Comparison of ENCODE assay signal across 26 cellular contexts in the genomic region with DNA sequence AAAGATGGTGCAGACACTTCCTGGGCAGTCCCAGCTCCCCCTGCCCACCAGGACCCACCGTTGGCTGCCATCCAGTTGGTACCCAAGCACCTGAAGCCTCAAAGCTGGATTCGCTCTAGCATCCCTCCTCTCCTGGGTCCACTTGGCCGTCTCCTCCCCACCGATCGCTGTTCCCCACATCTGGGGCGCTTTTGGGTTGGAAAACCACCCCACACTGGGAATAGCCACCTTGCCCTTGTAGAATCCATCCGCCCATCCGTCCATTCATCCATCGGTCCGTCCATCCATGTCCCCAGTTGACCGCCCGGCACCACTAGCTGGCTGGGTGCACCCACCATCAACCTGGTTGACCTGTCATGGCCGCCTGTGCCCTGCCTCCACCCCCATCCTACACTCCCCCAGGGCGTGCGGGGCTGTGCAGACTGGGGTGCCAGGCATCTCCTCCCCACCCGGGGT. TPM values are rescaled to one million over a fixed set of nuclear protein-coding genes. Genes with fewer than 3 reads are reported as not detected.
"Had no signal": no experiment of that assay in that cellular context is flagged by ENCODE, and none has a peak within 500 bp of the region (broad histone marks: within the 10 kb centered on the region; RNA-seq: fewer than 3 reads in every experiment).

No MANE protein-coding gene starts in this region.

- H3K4me1 ChIP-seq: adrenal gland, heart left ventricle, pancreas, psoas muscle, transverse colon, uterus had no signal

- H3K9me3 Mint-ChIP-seq: activated B cell treated with CpG ODN at 0.5 μM for 24 hours; activated CD8-positive, alpha-beta T cell treated with anti-CD3 and anti-CD28 coated beads for 36 hours; activated naive CD8-positive, alpha-beta T cell treated with anti-CD3 and anti-CD28 coated beads for 36 hours; dendritic cell treated with granulocyte-macrophage colony-stimulating factor and Interleukin-4, amounts not matched to agents 40 ng/mL and 50 ng/mL, for 4 days; endodermal cell; nephron progenitor cell; T-cell had no signal

- H3K27ac Mint-ChIP-seq: activated B cell treated with CpG ODN at 0.5 μM for 24 hours; activated CD8-positive, alpha-beta T cell treated with anti-CD3 and anti-CD28 coated beads for 36 hours; activated naive CD8-positive, alpha-beta T cell treated with anti-CD3 and anti-CD28 coated beads for 36 hours; dendritic cell treated with granulocyte-macrophage colony-stimulating factor and Interleukin-4, amounts not matched to agents 40 ng/mL and 50 ng/mL, for 4 days; endodermal cell; nephron progenitor cell; T-cell had no signal

- DNase-seq: activated B cell treated with CpG ODN at 0.5 μM for 24 hours; activated CD4-positive, alpha-beta T cell treated with anti-CD3 and anti-CD28 coated beads, Interleukin-2, amount 50 U/mL, for 1 hour; activated CD8-positive, alpha-beta T cell treated with anti-CD3 and anti-CD28 coated beads for 36 hours; activated naive CD4-positive, alpha-beta T cell treated with Interleukin-2 at 50 U/mL for 16 hours; activated naive CD8-positive, alpha-beta T cell treated with anti-CD3 and anti-CD28 coated beads for 36 hours; activated T-cell treated with anti-CD3 and anti-CD28 coated beads, Interleukin-2, amount 50 U/mL, for 48 hours; brain microvascular endothelial cell; caudate nucleus; endodermal cell; foreskin fibroblast; hypothalamus; kidney glomerular epithelial cell; naive B cell; nephron progenitor cell; stimulated activated CD4-positive, alpha-beta T cell treated with anti-CD3 and anti-CD28 coated beads, Interleukin-2, amount 100 ng/mL, for 48 hours; stimulated activated naive CD4-positive, alpha-beta T cell treated with Interleukin-2 at 50 U/mL for 16 hours; T-cell; transverse colon; uterus had no signal

- H3K4me1 Mint-ChIP-seq: activated naive CD8-positive, alpha-beta T cell treated with anti-CD3 and anti-CD28 coated beads for 36 hours; endodermal cell; naive B cell; T-cell had no signal

- H3K27ac ChIP-seq: adrenal gland, brain microvascular endothelial cell, heart left ventricle, pancreas, psoas muscle, transverse colon, uterus had no signal

- H3K27me3 Mint-ChIP-seq: activated B cell treated with CpG ODN at 0.5 μM for 24 hours; activated CD8-positive, alpha-beta T cell treated with anti-CD3 and anti-CD28 coated beads for 36 hours; activated naive CD8-positive, alpha-beta T cell treated with anti-CD3 and anti-CD28 coated beads for 36 hours; naive B cell; T-cell had no signal

- H3K4me3 ChIP-seq: adrenal gland, heart left ventricle, pancreas, psoas muscle, transverse colon, uterus had no signal

- H3K4me3 Mint-ChIP-seq: activated B cell treated with CpG ODN at 0.5 μM for 24 hours; activated CD8-positive, alpha-beta T cell treated with anti-CD3 and anti-CD28 coated beads for 36 hours; activated naive CD8-positive, alpha-beta T cell treated with anti-CD3 and anti-CD28 coated beads for 36 hours; dendritic cell treated with granulocyte-macrophage colony-stimulating factor and Interleukin-4, amounts not matched to agents 40 ng/mL and 50 ng/mL, for 4 days; endodermal cell; naive B cell; nephron progenitor cell; T-cell had no signal

- ATAC-seq: activated CD8-positive, alpha-beta T cell treated with anti-CD3 and anti-CD28 coated beads for 36 hours; left lobe of liver; psoas muscle; T-cell had no signal

- H3K27me3 ChIP-seq: adrenal gland, brain microvascular endothelial cell, heart left ventricle, pancreas, transverse colon, uterus had no signal

- H3K36me3 ChIP-seq: adrenal gland, brain microvascular endothelial cell, pancreas, transverse colon, uterus had no signal

- H3K9me3 ChIP-seq: adrenal gland, heart left ventricle, pancreas, psoas muscle, transverse colon, uterus had no signal

- H3K36me3 Mint-ChIP-seq: activated naive CD8-positive, alpha-beta T cell treated with anti-CD3 and anti-CD28 coated beads for 36 hours; naive B cell; T-cell had no signal

RNA-seq across cellular contexts. Expression of a gene that starts 41.1 kb away (rescaled TPM):
- total RNA-seq: activated B cell treated with CpG ODN at 0.5 μM for 24 hours; activated CD8-positive, alpha-beta T cell treated with anti-CD3 and anti-CD28 coated beads for 36 hours; activated naive CD8-positive, alpha-beta T cell treated with anti-CD3 and anti-CD28 coated beads for 36 hours; T-helper 2 cell treated with Interferon-gamma antibody and Interleukin-4, amounts not matched to agents 100 ng/mL and 5 ng/mL, for 36 hours had no signal
